ENCODE assay signal across 14 cellular contexts in the genomic region with DNA sequence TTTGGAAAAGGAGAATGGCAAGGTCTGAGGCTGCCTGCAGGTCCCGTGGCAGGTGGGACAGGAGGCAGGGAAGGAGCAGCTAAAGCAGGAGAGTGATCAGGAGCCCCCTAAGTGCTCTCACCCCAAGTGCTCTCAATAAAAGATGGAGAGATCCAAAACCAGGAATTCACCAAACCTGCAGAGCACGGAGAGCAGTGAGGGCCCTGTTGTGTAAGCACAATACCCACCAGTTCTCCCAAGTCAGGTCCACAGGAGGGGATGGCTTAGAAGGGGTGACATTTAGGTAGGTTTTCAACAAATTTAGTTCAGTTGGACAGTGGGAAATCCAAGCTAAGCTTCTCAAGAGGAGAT. TPM values are rescaled to one million over a fixed set of nuclear protein-coding genes. Genes with fewer than 3 reads are reported as not detected.
A peak's percentile ranks its signal among the peaks of the same experiment; 100 is the strongest.
DNase-seq lines count a peak whose midpoint lies in the region; ATAC-seq, FAIRE-seq and TF ChIP-seq lines count a peak whose summit lies in the region.
"Had no signal": no experiment of that assay in that cellular context is flagged by ENCODE, and none has a peak within 500 bp of the region (broad histone marks: within the 10 kb centered on the region; RNA-seq: fewer than 3 reads in every experiment).

No MANE protein-coding gene starts in this region.

- no peak overlapping the region for H3K56ac ChIP-seq in H1 (replicated peaks; ENCODE audit: insufficient read length, low read depth, low read length)

- peaks cover 10 to 100% of the 10 kb centered on the region in 2 experiments for H3K79me2 ChIP-seq in H1 (ENCODE audit: control insufficient read depth in 1 of 2, insufficient read depth in 2 of 2, low read length in 2 of 2)

- H3K4me1 ChIP-seq in heart right ventricle (peaks cover 12 to 83% (median 54%) of the 10 kb centered on the region in 9 donors), H1 (replicated peaks in 1 of 4; ENCODE audit: control insufficient read depth in 3 of 4, insufficient read depth in 4 of 4, low read length in 3 of 4) (peaks cover 16 to 31% (median 23%) of the 10 kb centered on the region in 4 experiments), mucosa of rectum (ENCODE audit: control insufficient read depth in 2 of 2, insufficient read depth in 2 of 2, low read length in 2 of 2) (peaks cover 13 to 20% of the 10 kb centered on the region in 2 donors), neuronal stem cell (ENCODE audit: control insufficient read depth in 2 of 2, insufficient read depth in 1 of 2, low read depth in 1 of 2, low read length in 2 of 2) (peaks cover 3 to 13% of the 10 kb centered on the region in 2 donors)

- H3K18ac ChIP-seq in H1 (ENCODE audit: extremely low read depth, low read length) (peak overlapping the region; percentile 72), neuronal stem cell (ENCODE audit: low read length) (no peak overlapping the region)

- TF ChIP-seq CTCF in heart right ventricle (IDR thresholded peaks at IDR 0.05) (no peak), H1 (IDR thresholded peaks at IDR 0.05; ENCODE audit: control extremely low read depth in 1 of 3, insufficient read depth in 1 of 3, low read depth in 1 of 3, low read length in 3 of 3) (no peak)

- peak overlapping the region; percentile 75; the same call in 1 of the 2 replicates for H2BK12ac ChIP-seq in H1 (ENCODE audit: low read depth, low read length)
- H2BK12ac ChIP-seq in neuronal stem cell (ENCODE audit: low read length): no peak overlapping the region

- H3K27ac ChIP-seq in heart right ventricle: peak overlapping the region; percentile 42 to 84 (median 71)
- 0 out of 2 replicates have a peak overlapping the region, but pooled peaks have one; percentile 7 for H3K27ac ChIP-seq in H1 (ENCODE audit: low read depth, low read length)
- peak overlapping the region; percentile 27 to 44 for H3K27ac ChIP-seq in mucosa of rectum (ENCODE audit: low read depth in 2 of 2, low read length in 2 of 2)
- H3K27ac ChIP-seq in neuronal stem cell (replicated peaks; ENCODE audit: low read length): no peak overlapping the region
- H3K27ac ChIP-seq: WERI-Rb-1 had no signal

- H3K36me3 ChIP-seq in heart right ventricle (no peaks in the 10 kb centered on the region), H1 (ENCODE audit: control insufficient read depth in 2 of 4, insufficient read depth in 4 of 4, low read length in 3 of 4) (no peaks in the 10 kb centered on the region), mucosa of rectum (ENCODE audit: control insufficient read depth in 2 of 2, insufficient read depth in 2 of 2, low read length in 2 of 2) (no peaks in the 10 kb centered on the region), neuronal stem cell (replicated peaks in 1 of 2; ENCODE audit: control insufficient read depth in 2 of 2, insufficient read depth in 2 of 2, low read length in 2 of 2) (no peaks in the 10 kb centered on the region)
- H3K36me3 ChIP-seq: WERI-Rb-1 had no signal

- TF ChIP-seq POLR2A in H1 (IDR thresholded peaks at IDR 0.05; ENCODE audit: control extremely low read depth in 1 of 2, low read depth in 2 of 2, low read length in 2 of 2): no peak

- intact Hi-C loops in heart right ventricle (cut with DNase I) (loop anchor here in 4 of 10 donors (2.0 to 10.0 kb wide), 5 partner anchors 34 to 79 kb away; a partner anchor contains a TSS), Right ventricle myocardium superior (cut with DNase I) (loop anchor here (5.0 kb wide), 1 partner anchor 41 kb away; no protein-coding TSS in a partner anchor)

- H2AFZ ChIP-seq in H1 (ENCODE audit: low read length): no peak overlapping the region
- H2AFZ ChIP-seq in neuronal stem cell (ENCODE audit: low read length): no peak overlapping the region

- H3K23me2 ChIP-seq in H1 (ENCODE audit: low read depth, low read length): no peaks in the 10 kb centered on the region; the same call in 1 of the 2 replicates

- DNase-seq in heart right ventricle (no peak), Right ventricle myocardium superior (no peak), H1 (ENCODE audit: low read depth in 1 of 2, low spot score in 2 of 2) (no peak), neuronal stem cell (ENCODE audit: low spot score) (no peak), GDM1 (lab: John Stamatoyannopoulos, UW) (no peak)
- DNase-seq in activated CD8-positive, alpha-beta memory T cell treated with anti-CD3 and anti-CD28 coated beads, Interleukin-2, amount 50 U/mL, for 48 hours: no peak
- DNase-seq in activated CD8-positive, alpha-beta memory T cell treated with anti-CD3 and anti-CD28 coated beads, Interleukin-2, amount 50 U/mL, for 4 hours: no peak
- DNase-seq: activated T-cell treated with anti-CD3 and anti-CD28 coated beads for 4 hours, erythroblast, kidney glomerular epithelial cell, NCI-H2171 treated with DMSO at 0.1 percent for 48 hours, nucleus accumbens, WERI-Rb-1 had no signal

- TF ChIP-seq EP300 in H1 (IDR thresholded peaks at IDR 0.05; ENCODE audit: borderline replicate concordance in 1 of 2, low read depth in 2 of 2, low read length in 2 of 2): no peak

- H2AK5ac ChIP-seq in H1 (ENCODE audit: low read depth, low read length) (no peak overlapping the region; the same call in 1 of the 2 replicates), neuronal stem cell (ENCODE audit: low read depth, low read length) (no peak overlapping the region)

- H3K14ac ChIP-seq in H1 (ENCODE audit: insufficient read length) (no peak overlapping the region), neuronal stem cell (ENCODE audit: low read length) (no peak overlapping the region)

- no peak for TF ChIP-seq RAD21 in H1 (IDR thresholded peaks at IDR 0.05 in 1 of 2, conservative IDR thresholded peaks at IDR 0.05 in 1 of 2; ENCODE audit: low read depth in 2 of 2, low read length in 2 of 2)

- H3K79me1 ChIP-seq in H1 (ENCODE audit: low read depth, low read length) (peaks cover 19% of the 10 kb centered on the region; the same call in 1 of the 2 replicates), neuronal stem cell (ENCODE audit: low read depth, low read length) (peaks cover 2% of the 10 kb centered on the region)

- CTCF ChIA-PET in H1 (lab: Charles Lee; ENCODE audit: partially characterized antibody): interaction anchor here (0.6 to 2.8 kb wide), 9 partner anchors 10 to 85 kb away, joined by 3 to 9 read pairs (median 3); no protein-coding TSS in a partner anchor

- H3K4me2 ChIP-seq in H1 (ENCODE audit: insufficient read depth in 1 of 2, low read depth in 2 of 2, low read length in 2 of 2): peak overlapping the region in 1 of 2 experiments; percentile 53; a peak in 3 of 4 replicates
- no peak overlapping the region for H3K4me2 ChIP-seq in neuronal stem cell (ENCODE audit: insufficient read depth, low read length, poor library complexity, severe bottlenecking)

- H4K91ac ChIP-seq in H1 (replicated peaks; ENCODE audit: insufficient read length, low read length) (peak overlapping the region; percentile 36), neuronal stem cell (ENCODE audit: low read depth, low read length, poor library complexity) (no peak overlapping the region)

- H3K23ac ChIP-seq in H1 (ENCODE audit: insufficient read length): no peak overlapping the region
- no peak overlapping the region for H3K23ac ChIP-seq in neuronal stem cell (ENCODE audit: low read depth, low read length, poor library complexity)

- H3K9ac ChIP-seq in H1 (replicated peaks in 1 of 4; ENCODE audit: extremely low read depth in 1 of 4, low read depth in 3 of 4, low read length in 3 of 4) (no peak overlapping the region), mucosa of rectum (ENCODE audit: low read depth in 1 of 2, low read length in 2 of 2) (peak overlapping the region in 1 of 2 donors; percentile 26), neuronal stem cell (ENCODE audit: low read depth, low read length, poor library complexity) (no peak overlapping the region)

- POLR2A ChIA-PET in H1 (lab: Charles Lee; ENCODE audit: partially characterized antibody): interaction anchor here (1.2 to 1.5 kb wide), 2 partner anchors 9 to 22 kb away, joined by 5 read pairs; no protein-coding TSS in a partner anchor

- H2BK20ac ChIP-seq in H1 (ENCODE audit: low read length): no peak overlapping the region

- H3K27me3 ChIP-seq in heart right ventricle (no peaks in the 10 kb centered on the region), H1 (replicated peaks in 1 of 4; ENCODE audit: control insufficient read depth in 3 of 4, extremely low read depth in 1 of 4, insufficient read depth in 3 of 4, low read length in 3 of 4) (no peaks in the 10 kb centered on the region), mucosa of rectum (ENCODE audit: control insufficient read depth in 2 of 2, insufficient read depth in 2 of 2, low read length in 2 of 2) (no peaks in the 10 kb centered on the region), neuronal stem cell (ENCODE audit: control insufficient read depth in 3 of 3, insufficient read depth in 3 of 3, low read depth in 1 of 3, low read length in 3 of 3) (no peaks in the 10 kb centered on the region)

- H2BK15ac ChIP-seq in H1 (ENCODE audit: low read length): no peak overlapping the region; the same call in 1 of the 2 replicates
- no peak overlapping the region for H2BK15ac ChIP-seq in neuronal stem cell (ENCODE audit: low read length)

- peak overlapping the region in 5 of 10 donors; percentile 15 to 34 (median 24) for H3K4me3 ChIP-seq in heart right ventricle
- no peak overlapping the region for H3K4me3 ChIP-seq in H1 (ENCODE audit: extremely low read depth in 1 of 4, insufficient read depth in 2 of 4, low read depth in 3 of 4, low read length in 4 of 4)
- no peak overlapping the region for H3K4me3 ChIP-seq in mucosa of rectum (ENCODE audit: low read length in 2 of 2)
- no peak overlapping the region for H3K4me3 ChIP-seq in neuronal stem cell (ENCODE audit: low read length in 2 of 2)

- 64 to 78% methylated on average over 2 of the region's 2 CpGs for WGBS in heart right ventricle, 2 donors
- WGBS in H1 (ENCODE audit: extremely low coverage in 1 of 2, insufficient coverage in 1 of 2, insufficient read length in 1 of 2, insufficient replicate concordance in 2 of 2, low coverage in 1 of 2, low lambda C conversion rate in 2 of 2, missing lambda C conversion rate in 1 of 2), 2 experiments: 28% methylated on average over 2 of the region's 2 CpGs; no CpG with 5 or more reads in 1 of the 2 experiments
- WGBS in neuronal stem cell (ENCODE audit: extremely low coverage in 2 of 2, insufficient read length in 2 of 2, insufficient replicate concordance in 1 of 2), 2 donors: no CpG with 5 or more reads among the region's 2 CpGs

- H3K9me3 ChIP-seq in heart right ventricle: no peaks in the 10 kb centered on the region
- no peaks in the 10 kb centered on the region for H3K9me3 ChIP-seq in H1 (ENCODE audit: insufficient read depth in 2 of 2, low read depth in 1 of 2, low read length in 1 of 2)
- no peaks in the 10 kb centered on the region for H3K9me3 ChIP-seq in mucosa of rectum (ENCODE audit: control insufficient read depth in 2 of 2, low read length in 2 of 2)
- peaks cover 0 to 3% of the 10 kb centered on the region in 2 donors for H3K9me3 ChIP-seq in neuronal stem cell (replicated peaks in 1 of 2; ENCODE audit: control insufficient read depth in 2 of 2, insufficient read depth in 1 of 2, low read depth in 1 of 2, low read length in 2 of 2)

- no peak for FAIRE-seq in H1 (lab: Jason Lieb, UNC)

- H2BK5ac ChIP-seq in H1 (ENCODE audit: low read depth, low read length) (peak overlapping the region; percentile 45), neuronal stem cell (ENCODE audit: low read length) (no peak overlapping the region)

- peak overlapping the region; percentile 13 for H4K5ac ChIP-seq in H1 (ENCODE audit: insufficient read length, low read depth, low read length)

- H2BK120ac ChIP-seq in H1 (replicated peaks; ENCODE audit: low read depth, low read length) (no peak overlapping the region), neuronal stem cell (ENCODE audit: low read depth, low read length) (no peak overlapping the region)

- H4K8ac ChIP-seq in H1 (ENCODE audit: extremely low read depth, insufficient read depth, low read length) (no peak overlapping the region), neuronal stem cell (ENCODE audit: low read depth, low read length) (no peak overlapping the region)

- peaks cover 0 to 15% of the 10 kb centered on the region in 2 experiments for H4K20me1 ChIP-seq in H1 (replicated peaks in 1 of 2; ENCODE audit: control insufficient read depth in 1 of 2, insufficient read depth in 2 of 2, low read length in 2 of 2)

- H3K4ac ChIP-seq in H1 (replicated peaks; ENCODE audit: insufficient read length, low read depth, low read length) (no peak overlapping the region), neuronal stem cell (ENCODE audit: low read length) (no peak overlapping the region)

- peak in 4 of 8 donors; percentile 1 to 17 (median 2) for ATAC-seq in heart right ventricle
- no peak for ATAC-seq in Right ventricle myocardium superior (ENCODE audit: poor library complexity)

RNA-seq across cellular contexts. Expression of a gene that starts 40.8 kb away (rescaled TPM):
- 10 to 100 TPM; 25.0 to 46.4 (median 34.5) TPM for total RNA-seq in heart right ventricle
- polyA plus RNA-seq in heart right ventricle: 10 to 100 TPM in 1 of 2 donors, 1 to 10 TPM in 1; 6.4 to 19.4 TPM
- 40.6 TPM for total RNA-seq in Right ventricle myocardium superior
- 95.6 and 96.5 TPM in 2 replicates for total RNA-seq in H1 (2021; fragmentation: NEBNext Ultra II Directional; extraction: Animal tissue kit (Norgen Biotek cat#: 25700))
- 109 and 121 TPM in 2 replicates for polyA plus RNA-seq in H1 (2011; rRNA removed)
- polyA plus RNA-seq in H1 (2011; cell fraction: cytosol; rRNA removed): 92.3 TPM
- 152 TPM for polyA plus RNA-seq in H1 (2011; cell fraction: nucleus; rRNA removed)
- polyA plus RNA-seq in H1 (2012, experiment 1 of 2): 61.6 to 94.7 TPM (median 83.3 TPM) in 4 replicates
- 78.3 TPM for polyA plus RNA-seq in H1 (2012, experiment 2 of 2)
- polyA plus RNA-seq in H1 (2013, experiment 1 of 2): 62.9 TPM
- polyA plus RNA-seq in H1 (2013, experiment 2 of 2): 65.3 TPM
- 176 and 215 TPM in 2 replicates for polyA minus RNA-seq in H1 (2011; rRNA and poly(A)+ RNA removed)
- 71.7 TPM for polyA minus RNA-seq in H1 (2011; cell fraction: cytosol; rRNA and poly(A)+ RNA removed)
- 67.7 TPM for polyA minus RNA-seq in H1 (2011; cell fraction: nucleus; rRNA and poly(A)+ RNA removed)
- polyA plus RNA-seq in neuronal stem cell (2013, experiment 1 of 2): 37.0 TPM
- polyA plus RNA-seq in neuronal stem cell (2013, experiment 2 of 2): 36.5 TPM
